Comparison of ENCODE assay signal across 8 cellular contexts in genomic region chr17:7857724-7858486, GRCh38. TPM values are rescaled to one million over a fixed set of nuclear protein-coding genes. Genes with fewer than 3 reads are reported as not detected.
DNase-seq lines count a peak whose midpoint lies in the region; ATAC-seq, FAIRE-seq and TF ChIP-seq lines count a peak whose summit lies in the region.

A gene with protein sequence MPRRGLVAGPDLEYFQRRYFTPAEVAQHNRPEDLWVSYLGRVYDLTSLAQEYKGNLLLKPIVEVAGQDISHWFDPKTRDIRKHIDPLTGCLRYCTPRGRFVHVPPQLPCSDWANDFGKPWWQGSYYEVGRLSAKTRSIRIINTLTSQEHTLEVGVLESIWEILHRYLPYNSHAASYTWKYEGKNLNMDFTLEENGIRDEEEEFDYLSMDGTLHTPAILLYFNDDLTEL (plus strand): TSS chr17:7858003. CDS start chr17:7858135, 132 bp downstream.

- peak; percentile 52 to 58 for ATAC-seq in A549
- peak; percentile 36 for ATAC-seq in GM18867 (IDR thresholded peaks at IDR 0.05; ENCODE audit: unreplicated experiment)
- ATAC-seq in HG03097 (IDR thresholded peaks at IDR 0.05; ENCODE audit: low FRiP score, unreplicated experiment): peak; percentile 44

- peak within 1 kb of the TSS; percentile 91 to 98 for H3K27ac ChIP-seq in A549

- peaks cover 23% of the 10 kb centered on the region for H3K4me1 ChIP-seq in A549

- CTCF ChIA-PET in A549 (lab: Yijun Ruan, JAX): interaction anchor here (0.5 to 14.5 kb wide), 37 partner anchors 13 to 675 kb away, joined by 3 to 339 read pairs (median 5); partner anchors contain the start of gene KDM6B

- DNase-seq in A549 (ENCODE audit: low read depth in 1 of 2, low spot score in 1 of 2): peak; percentile 75 to 98
- DNase-seq in NCI-H226: peak; percentile 88
- DNase-seq in activated CD4-positive, CD25-positive, alpha-beta regulatory T cell treated with anti-CD3 and anti-CD28 coated beads, Interleukin-2, amount 50 U/mL, for 72 hours: peak; percentile 82
- DNase-seq in chondrocyte (ENCODE audit: low spot score): peak; percentile 93
- peak; percentile 97 for DNase-seq in left kidney (ENCODE audit: low read depth, low spot score)
- peak; percentile 89 for DNase-seq in stimulated activated CD4-positive, alpha-beta T cell treated with anti-CD3 and anti-CD28 coated beads, Interleukin-1b, Interleukin-23, amount 100 ng/mL, for 48 hours

- WGBS in A549 (ENCODE audit: missing lambda C conversion rate): under 1% methylated on average over 39 of the region's 48 CpGs

- peak in 1 of 2 experiments; percentile 9; a peak in 1 of 5 replicates for TF ChIP-seq RAD21 in A549 (conservative IDR thresholded peaks at IDR 0.05 in 1 of 2, IDR thresholded peaks at IDR 0.05 in 1 of 2)

- POLR2A ChIA-PET in A549 (lab: Yijun Ruan, JAX): interaction anchor here (0.6 to 2.7 kb wide), 25 partner anchors 9 to 274 kb away, joined by 3 to 65 read pairs (median 5); partner anchors contain the start of genes CHD3, CNTROB, KDM6B and MPDU1

- no peak for TF ChIP-seq CTCF in A549 (IDR thresholded peaks at IDR 0.05)
- no peak for TF ChIP-seq CTCF in chondrocyte (IDR thresholded peaks at IDR 0.05)

- peaks cover 4% of the 10 kb centered on the region for H3K4me1 Mint-ChIP-seq in chondrocyte (ENCODE audit: low read depth)

- no peaks in the 10 kb centered on the region for H3K9me3 ChIP-seq in A549

- no peak for FAIRE-seq in A549 (lab: Jason Lieb, UNC)

- peak within 1 kb of the TSS; percentile 99 for H3K4me2 ChIP-seq in A549

- no peak within 1 kb of the TSS for H3K27ac Mint-ChIP-seq in chondrocyte (ENCODE audit: unreplicated experiment)

- H3K4me3 ChIP-seq in A549: peak within 1 kb of the TSS; percentile 69

- no peaks in the 10 kb centered on the region for H3K36me3 Mint-ChIP-seq in chondrocyte (ENCODE audit: low read depth)

- 0 out of 2 replicates have a peak, but pooled peaks have one; percentile 42 for TF ChIP-seq POLR2A in A549 (IDR thresholded peaks at IDR 0.05; ENCODE audit: low read length)

- no peaks in the 10 kb centered on the region for H3K9me3 Mint-ChIP-seq in chondrocyte (ENCODE audit: low read depth)

- no peak within 1 kb of the TSS for H3K4me3 Mint-ChIP-seq in chondrocyte (ENCODE audit: unreplicated experiment)

- no peaks in the 10 kb centered on the region for H3K27me3 Mint-ChIP-seq in chondrocyte (ENCODE audit: low read depth)

- TF ChIP-seq EP300 in A549 (IDR thresholded peaks at IDR 0.05): no peak

TF ChIP-seq in A549, 52 proteins besides CTCF, POLR2A, EP300 and RAD21 (continues in another document):
- TF ChIP-seq REST (IDR thresholded peaks at IDR 0.05) (peak; percentile 49; the same call in 1 of the 2 replicates), FOSB (CRISPR knock-in tag; IDR thresholded peaks at IDR 0.05) (peak; percentile 14; the same call in 1 of the 2 replicates), SMC3 (IDR thresholded peaks at IDR 0.05) (no peak), GATA3 (IDR thresholded peaks at IDR 0.05; ENCODE audit: borderline replicate concordance) (peak; percentile 98), HDAC2 (IDR thresholded peaks at IDR 0.05) (0 out of 2 replicates have a peak, but pooled peaks have one; percentile 43), BCL3 (IDR thresholded peaks at IDR 0.05) (peak; percentile 52; the same call in 1 of the 3 replicates), ELK1 (IDR thresholded peaks at IDR 0.05; ENCODE audit: low read depth, low read length) (no peak), ESRRA (IDR thresholded peaks at IDR 0.05; ENCODE audit: borderline replicate concordance, low read length) (no peak), BHLHE40 (IDR thresholded peaks at IDR 0.05; ENCODE audit: low read depth, low read length) (peak; percentile 78), NFE2L2 (conservative IDR thresholded peaks at IDR 0.05; ENCODE audit: low read length) (no peak), ZC3H11A (IDR thresholded peaks at IDR 0.05) (no peak), TFCP2L1 (CRISPR knock-in tag; IDR thresholded peaks at IDR 0.05) (peak; percentile 16; the same call in 1 of the 2 replicates), PHF8 (IDR thresholded peaks at IDR 0.05; ENCODE audit: borderline replicate concordance, low read depth) (peak; percentile 14), NR3C1 (IDR thresholded peaks at IDR 0.05) (no peak), HOXA7 (CRISPR knock-in tag; IDR thresholded peaks at IDR 0.05) (no peak), KDM5A (IDR thresholded peaks at IDR 0.05) (peak; percentile 19; the same call in 1 of the 2 replicates), ATOH8 (CRISPR knock-in tag; IDR thresholded peaks at IDR 0.05; ENCODE audit: low read depth) (no peak), POLR2AphosphoS2 (conservative IDR thresholded peaks at IDR 0.05; ENCODE audit: low read length) (peak; percentile 46; the same call in 1 of the 2 replicates), CHD2 (IDR thresholded peaks at IDR 0.05; ENCODE audit: low read length, partially characterized antibody) (no peak), MYC (IDR thresholded peaks at IDR 0.05; ENCODE audit: borderline replicate concordance, low read length) (peak; percentile 98), JUN (IDR thresholded peaks at IDR 0.05) (peak; percentile 66 to 73), EHF (CRISPR knock-in tag; IDR thresholded peaks at IDR 0.05) (no peak)
- TF ChIP-seq, protein P1, sequence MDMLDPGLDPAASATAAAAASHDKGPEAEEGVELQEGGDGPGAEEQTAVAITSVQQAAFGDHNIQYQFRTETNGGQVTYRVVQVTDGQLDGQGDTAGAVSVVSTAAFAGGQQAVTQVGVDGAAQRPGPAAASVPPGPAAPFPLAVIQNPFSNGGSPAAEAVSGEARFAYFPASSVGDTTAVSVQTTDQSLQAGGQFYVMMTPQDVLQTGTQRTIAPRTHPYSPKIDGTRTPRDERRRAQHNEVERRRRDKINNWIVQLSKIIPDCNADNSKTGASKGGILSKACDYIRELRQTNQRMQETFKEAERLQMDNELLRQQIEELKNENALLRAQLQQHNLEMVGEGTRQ (IDR thresholded peaks at IDR 0.05): peak; percentile 87
- TF ChIP-seq, protein P2, sequence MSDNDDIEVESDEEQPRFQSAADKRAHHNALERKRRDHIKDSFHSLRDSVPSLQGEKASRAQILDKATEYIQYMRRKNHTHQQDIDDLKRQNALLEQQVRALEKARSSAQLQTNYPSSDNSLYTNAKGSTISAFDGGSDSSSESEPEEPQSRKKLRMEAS (IDR thresholded peaks at IDR 0.05): peak; percentile 97

RNA-seq across cellular contexts. Expression of the gene that starts here (rescaled TPM):
- polyA plus RNA-seq in A549 (2011; rRNA removed) (17.7 and 20.4 TPM in 2 replicates), A549 (2017; fragmentation: RNase III; extraction: RNeasy Plus Mini Kit Qiagen cat#74134 plus additional on column Dnase treatment) (26.4 to 28.2 TPM (median 28.1 TPM) in 3 replicates)
- 15.8 and 19.3 TPM in 2 replicates for polyA plus RNA-seq in A549 (2012; cell fraction: cytosol; rRNA removed)
- polyA plus RNA-seq in A549 (2012; cell fraction: nucleus; rRNA removed): 16.0 and 16.3 TPM in 2 replicates
- polyA minus RNA-seq in A549 (2011; rRNA and poly(A)+ RNA removed): 10.9 and 13.0 TPM in 2 replicates
- total RNA-seq in chondrocyte: 6.9 to 10.5 TPM (median 8.6 TPM) in 3 replicates

Comparison
In these comparisons a context has a peak if more than half of its experiments do, and no peak if none do; other contexts are left out.
1. Peak in every context shown above with its lines: DNase-seq, ATAC-seq, H3K4me3 ChIP-seq and H3K27ac ChIP-seq.